ENCODE assay signal across 1 cellular context in the genomic region with DNA sequence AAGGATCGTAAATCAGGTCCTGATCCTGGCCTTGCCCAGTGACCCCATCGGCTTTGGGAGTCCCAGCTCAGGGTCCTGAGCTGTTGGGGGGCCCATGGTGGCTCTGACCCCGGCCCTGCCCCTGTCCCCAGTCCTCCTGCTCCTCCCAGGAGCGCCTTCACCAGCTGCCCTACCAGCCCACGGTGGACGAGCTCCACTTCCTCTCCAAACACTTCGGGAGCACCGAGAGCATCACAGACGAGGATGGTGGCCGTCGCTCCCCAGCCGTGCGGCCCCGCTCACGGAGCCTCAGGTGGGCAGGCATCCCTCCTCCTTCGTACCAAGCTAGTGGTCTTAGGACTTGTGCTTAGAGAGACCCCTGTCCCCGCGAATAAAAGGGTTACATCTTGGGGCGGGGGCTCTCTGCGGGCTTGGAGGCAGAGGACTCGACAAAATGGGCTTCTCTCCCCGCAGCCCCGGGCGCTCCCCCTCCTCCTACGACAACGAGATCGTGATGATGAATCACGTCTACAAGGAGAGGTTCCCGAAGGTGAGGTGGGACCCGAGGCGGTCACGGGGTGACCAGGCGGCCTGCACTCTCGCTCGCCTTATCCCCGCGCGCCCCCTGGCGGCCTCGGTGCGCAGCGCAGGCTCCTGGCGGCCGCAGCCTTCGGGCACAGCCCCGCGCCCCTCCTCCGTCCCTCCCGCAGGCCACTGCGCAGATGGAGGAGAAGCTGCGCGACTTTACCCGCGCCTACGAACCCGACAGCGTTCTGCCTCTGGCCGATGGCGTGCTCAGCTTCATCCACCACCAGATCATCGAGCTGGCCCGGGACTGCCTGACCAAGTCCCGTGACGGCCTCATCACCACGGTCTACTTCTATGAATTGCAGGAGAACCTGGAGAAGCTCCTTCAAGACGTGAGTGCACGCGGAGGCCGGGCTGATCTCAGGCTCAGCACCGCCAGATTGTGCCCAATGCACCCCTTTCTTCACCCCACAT.
A peak's percentile ranks its signal among the peaks of the same experiment; 100 is the strongest.
TF ChIP-seq lines count a peak whose summit lies in the region.

No MANE protein-coding gene starts in this region.

TF ChIP-seq in K562, 482 proteins besides CTCF, POLR2A, EP300 and RAD21 (continued from another document and continues in another):
- TF ChIP-seq, protein P1, sequence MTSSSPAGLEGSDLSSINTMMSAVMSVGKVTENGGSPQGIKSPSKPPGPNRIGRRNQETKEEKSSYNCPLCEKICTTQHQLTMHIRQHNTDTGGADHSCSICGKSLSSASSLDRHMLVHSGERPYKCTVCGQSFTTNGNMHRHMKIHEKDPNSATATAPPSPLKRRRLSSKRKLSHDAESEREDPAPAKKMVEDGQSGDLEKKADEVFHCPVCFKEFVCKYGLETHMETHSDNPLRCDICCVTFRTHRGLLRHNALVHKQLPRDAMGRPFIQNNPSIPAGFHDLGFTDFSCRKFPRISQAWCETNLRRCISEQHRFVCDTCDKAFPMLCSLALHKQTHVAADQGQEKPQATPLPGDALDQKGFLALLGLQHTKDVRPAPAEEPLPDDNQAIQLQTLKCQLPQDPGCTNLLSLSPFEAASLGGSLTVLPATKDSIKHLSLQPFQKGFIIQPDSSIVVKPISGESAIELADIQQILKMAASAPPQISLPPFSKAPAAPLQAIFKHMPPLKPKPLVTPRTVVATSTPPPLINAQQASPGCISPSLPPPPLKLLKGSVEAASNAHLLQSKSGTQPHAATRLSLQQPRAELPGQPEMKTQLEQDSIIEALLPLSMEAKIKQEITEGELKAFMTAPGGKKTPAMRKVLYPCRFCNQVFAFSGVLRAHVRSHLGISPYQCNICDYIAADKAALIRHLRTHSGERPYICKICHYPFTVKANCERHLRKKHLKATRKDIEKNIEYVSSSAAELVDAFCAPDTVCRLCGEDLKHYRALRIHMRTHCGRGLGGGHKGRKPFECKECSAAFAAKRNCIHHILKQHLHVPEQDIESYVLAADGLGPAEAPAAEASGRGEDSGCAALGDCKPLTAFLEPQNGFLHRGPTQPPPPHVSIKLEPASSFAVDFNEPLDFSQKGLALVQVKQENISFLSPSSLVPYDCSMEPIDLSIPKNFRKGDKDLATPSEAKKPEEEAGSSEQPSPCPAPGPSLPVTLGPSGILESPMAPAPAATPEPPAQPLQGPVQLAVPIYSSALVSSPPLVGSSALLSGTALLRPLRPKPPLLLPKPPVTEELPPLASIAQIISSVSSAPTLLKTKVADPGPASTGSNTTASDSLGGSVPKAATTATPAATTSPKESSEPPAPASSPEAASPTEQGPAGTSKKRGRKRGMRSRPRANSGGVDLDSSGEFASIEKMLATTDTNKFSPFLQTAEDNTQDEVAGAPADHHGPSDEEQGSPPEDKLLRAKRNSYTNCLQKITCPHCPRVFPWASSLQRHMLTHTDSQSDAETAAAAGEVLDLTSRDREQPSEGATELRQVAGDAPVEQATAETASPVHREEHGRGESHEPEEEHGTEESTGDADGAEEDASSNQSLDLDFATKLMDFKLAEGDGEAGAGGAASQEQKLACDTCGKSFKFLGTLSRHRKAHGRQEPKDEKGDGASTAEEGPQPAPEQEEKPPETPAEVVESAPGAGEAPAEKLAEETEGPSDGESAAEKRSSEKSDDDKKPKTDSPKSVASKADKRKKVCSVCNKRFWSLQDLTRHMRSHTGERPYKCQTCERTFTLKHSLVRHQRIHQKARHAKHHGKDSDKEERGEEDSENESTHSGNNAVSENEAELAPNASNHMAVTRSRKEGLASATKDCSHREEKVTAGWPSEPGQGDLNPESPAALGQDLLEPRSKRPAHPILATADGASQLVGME (CRISPR knock-in tag; IDR thresholded peaks at IDR 0.05): no peak
- TF ChIP-seq, protein P2, sequence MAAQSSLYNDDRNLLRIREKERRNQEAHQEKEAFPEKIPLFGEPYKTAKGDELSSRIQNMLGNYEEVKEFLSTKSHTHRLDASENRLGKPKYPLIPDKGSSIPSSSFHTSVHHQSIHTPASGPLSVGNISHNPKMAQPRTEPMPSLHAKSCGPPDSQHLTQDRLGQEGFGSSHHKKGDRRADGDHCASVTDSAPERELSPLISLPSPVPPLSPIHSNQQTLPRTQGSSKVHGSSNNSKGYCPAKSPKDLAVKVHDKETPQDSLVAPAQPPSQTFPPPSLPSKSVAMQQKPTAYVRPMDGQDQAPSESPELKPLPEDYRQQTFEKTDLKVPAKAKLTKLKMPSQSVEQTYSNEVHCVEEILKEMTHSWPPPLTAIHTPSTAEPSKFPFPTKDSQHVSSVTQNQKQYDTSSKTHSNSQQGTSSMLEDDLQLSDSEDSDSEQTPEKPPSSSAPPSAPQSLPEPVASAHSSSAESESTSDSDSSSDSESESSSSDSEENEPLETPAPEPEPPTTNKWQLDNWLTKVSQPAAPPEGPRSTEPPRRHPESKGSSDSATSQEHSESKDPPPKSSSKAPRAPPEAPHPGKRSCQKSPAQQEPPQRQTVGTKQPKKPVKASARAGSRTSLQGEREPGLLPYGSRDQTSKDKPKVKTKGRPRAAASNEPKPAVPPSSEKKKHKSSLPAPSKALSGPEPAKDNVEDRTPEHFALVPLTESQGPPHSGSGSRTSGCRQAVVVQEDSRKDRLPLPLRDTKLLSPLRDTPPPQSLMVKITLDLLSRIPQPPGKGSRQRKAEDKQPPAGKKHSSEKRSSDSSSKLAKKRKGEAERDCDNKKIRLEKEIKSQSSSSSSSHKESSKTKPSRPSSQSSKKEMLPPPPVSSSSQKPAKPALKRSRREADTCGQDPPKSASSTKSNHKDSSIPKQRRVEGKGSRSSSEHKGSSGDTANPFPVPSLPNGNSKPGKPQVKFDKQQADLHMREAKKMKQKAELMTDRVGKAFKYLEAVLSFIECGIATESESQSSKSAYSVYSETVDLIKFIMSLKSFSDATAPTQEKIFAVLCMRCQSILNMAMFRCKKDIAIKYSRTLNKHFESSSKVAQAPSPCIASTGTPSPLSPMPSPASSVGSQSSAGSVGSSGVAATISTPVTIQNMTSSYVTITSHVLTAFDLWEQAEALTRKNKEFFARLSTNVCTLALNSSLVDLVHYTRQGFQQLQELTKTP (IDR thresholded peaks at IDR 0.05; ENCODE audit: low read depth in 1 of 2, partially characterized antibody in 2 of 2): no peak
- TF ChIP-seq, protein P3, sequence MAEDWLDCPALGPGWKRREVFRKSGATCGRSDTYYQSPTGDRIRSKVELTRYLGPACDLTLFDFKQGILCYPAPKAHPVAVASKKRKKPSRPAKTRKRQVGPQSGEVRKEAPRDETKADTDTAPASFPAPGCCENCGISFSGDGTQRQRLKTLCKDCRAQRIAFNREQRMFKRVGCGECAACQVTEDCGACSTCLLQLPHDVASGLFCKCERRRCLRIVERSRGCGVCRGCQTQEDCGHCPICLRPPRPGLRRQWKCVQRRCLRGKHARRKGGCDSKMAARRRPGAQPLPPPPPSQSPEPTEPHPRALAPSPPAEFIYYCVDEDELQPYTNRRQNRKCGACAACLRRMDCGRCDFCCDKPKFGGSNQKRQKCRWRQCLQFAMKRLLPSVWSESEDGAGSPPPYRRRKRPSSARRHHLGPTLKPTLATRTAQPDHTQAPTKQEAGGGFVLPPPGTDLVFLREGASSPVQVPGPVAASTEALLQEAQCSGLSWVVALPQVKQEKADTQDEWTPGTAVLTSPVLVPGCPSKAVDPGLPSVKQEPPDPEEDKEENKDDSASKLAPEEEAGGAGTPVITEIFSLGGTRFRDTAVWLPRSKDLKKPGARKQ (CRISPR knock-in tag; IDR thresholded peaks at IDR 0.05): no peak
- no peak for TF ChIP-seq ZSCAN32 (CRISPR knock-in tag; IDR thresholded peaks at IDR 0.05)
- no peak for TF ChIP-seq ESRRB (CRISPR knock-in tag; IDR thresholded peaks at IDR 0.05; ENCODE audit: borderline replicate concordance)
- no peak for TF ChIP-seq ZNF77 (CRISPR knock-in tag; IDR thresholded peaks at IDR 0.05)
- TF ChIP-seq, protein P4, sequence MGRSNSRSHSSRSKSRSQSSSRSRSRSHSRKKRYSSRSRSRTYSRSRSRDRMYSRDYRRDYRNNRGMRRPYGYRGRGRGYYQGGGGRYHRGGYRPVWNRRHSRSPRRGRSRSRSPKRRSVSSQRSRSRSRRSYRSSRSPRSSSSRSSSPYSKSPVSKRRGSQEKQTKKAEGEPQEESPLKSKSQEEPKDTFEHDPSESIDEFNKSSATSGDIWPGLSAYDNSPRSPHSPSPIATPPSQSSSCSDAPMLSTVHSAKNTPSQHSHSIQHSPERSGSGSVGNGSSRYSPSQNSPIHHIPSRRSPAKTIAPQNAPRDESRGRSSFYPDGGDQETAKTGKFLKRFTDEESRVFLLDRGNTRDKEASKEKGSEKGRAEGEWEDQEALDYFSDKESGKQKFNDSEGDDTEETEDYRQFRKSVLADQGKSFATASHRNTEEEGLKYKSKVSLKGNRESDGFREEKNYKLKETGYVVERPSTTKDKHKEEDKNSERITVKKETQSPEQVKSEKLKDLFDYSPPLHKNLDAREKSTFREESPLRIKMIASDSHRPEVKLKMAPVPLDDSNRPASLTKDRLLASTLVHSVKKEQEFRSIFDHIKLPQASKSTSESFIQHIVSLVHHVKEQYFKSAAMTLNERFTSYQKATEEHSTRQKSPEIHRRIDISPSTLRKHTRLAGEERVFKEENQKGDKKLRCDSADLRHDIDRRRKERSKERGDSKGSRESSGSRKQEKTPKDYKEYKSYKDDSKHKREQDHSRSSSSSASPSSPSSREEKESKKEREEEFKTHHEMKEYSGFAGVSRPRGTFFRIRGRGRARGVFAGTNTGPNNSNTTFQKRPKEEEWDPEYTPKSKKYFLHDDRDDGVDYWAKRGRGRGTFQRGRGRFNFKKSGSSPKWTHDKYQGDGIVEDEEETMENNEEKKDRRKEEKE (IDR thresholded peaks at IDR 0.05; ENCODE audit: borderline replicate concordance in 1 of 2, control insufficient read depth in 1 of 2, low read depth in 2 of 2, low read length in 1 of 2): no peak
- TF ChIP-seq LCOR (CRISPR knock-in tag; IDR thresholded peaks at IDR 0.05): no peak
- no peak for TF ChIP-seq ZNF174 (CRISPR knock-in tag; IDR thresholded peaks at IDR 0.05)
- no peak for TF ChIP-seq HDAC8 (tag; IDR thresholded peaks at IDR 0.05)
- no peak for TF ChIP-seq NCOA6 (IDR thresholded peaks at IDR 0.05)
- TF ChIP-seq FOXM1 (IDR thresholded peaks at IDR 0.05; ENCODE audit: low read depth): no peak
- TF ChIP-seq FOXM1 (CRISPR knock-in tag; IDR thresholded peaks at IDR 0.05; ENCODE audit: low read depth): no peak
- TF ChIP-seq, protein P5, sequence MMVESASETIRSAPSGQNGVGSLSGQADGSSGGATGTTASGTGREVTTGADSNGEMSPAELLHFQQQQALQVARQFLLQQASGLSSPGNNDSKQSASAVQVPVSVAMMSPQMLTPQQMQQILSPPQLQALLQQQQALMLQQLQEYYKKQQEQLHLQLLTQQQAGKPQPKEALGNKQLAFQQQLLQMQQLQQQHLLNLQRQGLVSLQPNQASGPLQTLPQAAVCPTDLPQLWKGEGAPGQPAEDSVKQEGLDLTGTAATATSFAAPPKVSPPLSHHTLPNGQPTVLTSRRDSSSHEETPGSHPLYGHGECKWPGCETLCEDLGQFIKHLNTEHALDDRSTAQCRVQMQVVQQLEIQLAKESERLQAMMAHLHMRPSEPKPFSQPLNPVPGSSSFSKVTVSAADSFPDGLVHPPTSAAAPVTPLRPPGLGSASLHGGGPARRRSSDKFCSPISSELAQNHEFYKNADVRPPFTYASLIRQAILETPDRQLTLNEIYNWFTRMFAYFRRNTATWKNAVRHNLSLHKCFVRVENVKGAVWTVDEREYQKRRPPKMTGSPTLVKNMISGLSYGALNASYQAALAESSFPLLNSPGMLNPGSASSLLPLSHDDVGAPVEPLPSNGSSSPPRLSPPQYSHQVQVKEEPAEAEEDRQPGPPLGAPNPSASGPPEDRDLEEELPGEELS (CRISPR knock-in tag; IDR thresholded peaks at IDR 0.05; ENCODE audit: borderline replicate concordance): no peak; the same call in 1 of the 2 replicates
- no peak for TF ChIP-seq ZNF75A (CRISPR knock-in tag; IDR thresholded peaks at IDR 0.05)
- no peak for TF ChIP-seq FOXA3 (CRISPR knock-in tag; conservative IDR thresholded peaks at IDR 0.05 in 1 of 2, IDR thresholded peaks at IDR 0.05 in 1 of 2)
- no peak for TF ChIP-seq PRPF4 (IDR thresholded peaks at IDR 0.05; ENCODE audit: insufficient read depth, low read depth, low read length, poor library complexity, severe bottlenecking)
- TF ChIP-seq GATAD2B (IDR thresholded peaks at IDR 0.05; ENCODE audit: borderline replicate concordance): no peak
- TF ChIP-seq, protein P6, sequence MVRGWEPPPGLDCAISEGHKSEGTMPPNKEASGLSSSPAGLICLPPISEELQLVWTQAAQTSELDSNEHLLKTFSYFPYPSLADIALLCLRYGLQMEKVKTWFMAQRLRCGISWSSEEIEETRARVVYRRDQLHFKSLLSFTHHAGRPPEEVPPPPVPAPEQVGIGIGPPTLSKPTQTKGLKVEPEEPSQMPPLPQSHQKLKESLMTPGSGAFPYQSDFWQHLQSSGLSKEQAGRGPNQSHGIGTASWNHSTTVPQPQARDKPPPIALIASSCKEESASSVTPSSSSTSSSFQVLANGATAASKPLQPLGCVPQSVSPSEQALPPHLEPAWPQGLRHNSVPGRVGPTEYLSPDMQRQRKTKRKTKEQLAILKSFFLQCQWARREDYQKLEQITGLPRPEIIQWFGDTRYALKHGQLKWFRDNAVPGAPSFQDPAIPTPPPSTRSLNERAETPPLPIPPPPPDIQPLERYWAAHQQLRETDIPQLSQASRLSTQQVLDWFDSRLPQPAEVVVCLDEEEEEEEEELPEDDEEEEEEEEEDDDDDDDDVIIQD (CRISPR knock-in tag; IDR thresholded peaks at IDR 0.05): no peak
- no peak for TF ChIP-seq GABPB2 (CRISPR knock-in tag; conservative IDR thresholded peaks at IDR 0.05)
- no peak for TF ChIP-seq CHCHD3 (CRISPR knock-in tag; IDR thresholded peaks at IDR 0.05)
- TF ChIP-seq DMBX1 (CRISPR knock-in tag; IDR thresholded peaks at IDR 0.05; ENCODE audit: borderline replicate concordance): no peak
- no peak for TF ChIP-seq MTF1 (CRISPR knock-in tag; IDR thresholded peaks at IDR 0.05; ENCODE audit: borderline replicate concordance)
- peak; percentile 64 for TF ChIP-seq RBFOX2 (IDR thresholded peaks at IDR 0.05; ENCODE audit: low read depth, low read length)
- TF ChIP-seq SREBF1 (IDR thresholded peaks at IDR 0.05; ENCODE audit: borderline replicate concordance, low read depth, low read length): 0 out of 2 replicates have a peak, but pooled peaks have one; percentile 45
- peak; percentile 78 for TF ChIP-seq CXXC5 (CRISPR knock-in tag; IDR thresholded peaks at IDR 0.05)
- no peak for TF ChIP-seq SIX5 (IDR thresholded peaks at IDR 0.05; ENCODE audit: borderline replicate concordance in 1 of 2, insufficient read depth in 1 of 2, low read depth in 1 of 2, low read length in 2 of 2)
- no peak for TF ChIP-seq ZNF436 (CRISPR knock-in tag; IDR thresholded peaks at IDR 0.05)
